ENCODE assay signal across 8 cellular contexts in genomic region chr17:64505320-64506200, GRCh38. TPM values are rescaled to one million over a fixed set of nuclear protein-coding genes. Genes with fewer than 3 reads are reported as not detected.
DNase-seq lines count a peak whose midpoint lies in the region; ATAC-seq, FAIRE-seq and TF ChIP-seq lines count a peak whose summit lies in the region.

No MANE protein-coding gene starts in this region.

- peaks cover 20 to 60% of the 10 kb centered on the region in 2 experiments for H3K36me3 ChIP-seq in keratinocyte (ENCODE audit: control insufficient read depth in 2 of 2, extremely low read depth in 1 of 2, insufficient read depth in 2 of 2, low read length in 2 of 2)

- peak overlapping the region; percentile 100 for H3K27ac Mint-ChIP-seq in central memory CD8-positive, alpha-beta T cell (ENCODE audit: low read depth)

- H3K4me1 ChIP-seq in keratinocyte (ENCODE audit: control insufficient read depth, extremely low read depth, insufficient read depth, low read length): peaks cover 50% of the 10 kb centered on the region

- no peaks in the 10 kb centered on the region for H3K9me3 Mint-ChIP-seq in central memory CD8-positive, alpha-beta T cell

- dilution Hi-C loops in keratinocyte (cut with MboI; ENCODE audit: extremely low pct_ligation_motif_present, low sequenced_read_pairs): no loop called here

- H3K4me3 ChIP-seq in keratinocyte (ENCODE audit: control insufficient read depth in 2 of 3, extremely low read depth in 1 of 3, insufficient read depth in 2 of 3, low read depth in 1 of 3, low read length in 3 of 3): peak overlapping the region; percentile 75 to 100 (median 95)

- peak overlapping the region; percentile 96 for H3K4me2 ChIP-seq in keratinocyte (ENCODE audit: control insufficient read depth, extremely low read depth, insufficient read depth, low read depth, low read length)

- peaks cover 36% of the 10 kb centered on the region for H4K20me1 ChIP-seq in keratinocyte (ENCODE audit: control insufficient read depth, extremely low read depth, insufficient read depth, low read length)

- no peaks in the 10 kb centered on the region for H3K27me3 Mint-ChIP-seq in central memory CD8-positive, alpha-beta T cell

- TF ChIP-seq CTCF in keratinocyte (optimal IDR thresholded peaks at IDR 0.05 in 1 of 3, IDR thresholded peaks at IDR 0.05 in 1 of 3, conservative IDR thresholded peaks at IDR 0.05 in 1 of 3; ENCODE audit: extremely low read depth in 1 of 3, insufficient read depth in 2 of 3, low read length in 3 of 3): no peak

- H2AFZ ChIP-seq in keratinocyte (ENCODE audit: control insufficient read depth, low read length): no peak overlapping the region

- H3K4me3 Mint-ChIP-seq in central memory CD8-positive, alpha-beta T cell: peak overlapping the region; percentile 100

- H3K9me3 ChIP-seq in keratinocyte (ENCODE audit: control insufficient read depth, low read depth, low read length): no peaks in the 10 kb centered on the region

- no peaks in the 10 kb centered on the region for H3K9me1 ChIP-seq in keratinocyte (ENCODE audit: control insufficient read depth, extremely low read depth, insufficient read depth, low read length)

- peak overlapping the region; percentile 99 for H3K27ac ChIP-seq in keratinocyte (ENCODE audit: control insufficient read depth, insufficient read depth, low read length)

- peaks cover 86% of the 10 kb centered on the region for H3K79me2 ChIP-seq in keratinocyte (ENCODE audit: control insufficient read depth, insufficient read depth, low read length)

- H3K4me1 Mint-ChIP-seq in central memory CD8-positive, alpha-beta T cell: peaks cover 70% of the 10 kb centered on the region

- DNase-seq in DMS53 (lab: John Stamatoyannopoulos, UW) (peak; percentile 88), NCI-H226 (peak; percentile 68), keratinocyte (ENCODE audit: low read depth, low spot score) (no peak)
- peak; percentile 76 to 85 for DNase-seq in central memory CD8-positive, alpha-beta T cell (ENCODE audit: low spot score in 2 of 2)
- DNase-seq in stimulated activated CD4-positive, alpha-beta T cell treated with anti-CD3 and anti-CD28 coated beads, Interleukin-12 subunit alpha, Interleukin-12 subunit beta, amount 100 ng/mL, for 24 hours (ENCODE audit: low read depth in 2 of 2): peak; percentile 67 to 74

- ATAC-seq in HG02798 (IDR thresholded peaks at IDR 0.05; ENCODE audit: poor library complexity, unreplicated experiment) (peak; percentile 25), GM21825 (IDR thresholded peaks at IDR 0.05; ENCODE audit: unreplicated experiment) (no peak)
- peak; percentile 34 to 36 for ATAC-seq in activated CD4-positive, CD25-positive, alpha-beta regulatory T cell treated with anti-CD3 and anti-CD28 coated beads, Interleukin-2, amount 50 U/mL, for 24 hours
- ATAC-seq in central memory CD8-positive, alpha-beta T cell (replicated peaks; ENCODE audit: extremely low read depth, poor library complexity, severe bottlenecking): peak; percentile 26

- H3K36me3 Mint-ChIP-seq in central memory CD8-positive, alpha-beta T cell (ENCODE audit: insufficient read depth): peaks cover 83% of the 10 kb centered on the region

- FAIRE-seq in keratinocyte (lab: Jason Lieb, UNC): no peak

- peak overlapping the region; percentile 100 for H3K9ac ChIP-seq in keratinocyte (ENCODE audit: control insufficient read depth, extremely low read depth, insufficient read depth, low read length)

- no peaks in the 10 kb centered on the region for H3K27me3 ChIP-seq in keratinocyte (ENCODE audit: control insufficient read depth, extremely low read depth, insufficient read depth, low read length)

RNA-seq across cellular contexts. Expression of gene DDX5, which starts 0.5 kb away (rescaled TPM):
- 470 to 793 TPM (median 689 TPM) in 3 replicates for polyA plus RNA-seq in keratinocyte
- polyA plus RNA-seq in keratinocyte (2011; ENCODE audit: low read depth): 1,623 TPM
- 418 and 502 TPM in 2 replicates for polyA plus RNA-seq in keratinocyte (2011; cell fraction: cytosol; rRNA removed)
- 1,369 and 1,634 TPM in 2 replicates for polyA plus RNA-seq in keratinocyte (2011; cell fraction: nucleus; rRNA removed)
- 427 and 480 TPM in 2 replicates for polyA plus RNA-seq in keratinocyte (2012; ENCODE audit: low replicate concordance)
- 333 to 502 TPM (median 382 TPM) in 3 replicates for polyA minus RNA-seq in keratinocyte
- polyA minus RNA-seq in keratinocyte (2011; cell fraction: cytosol; rRNA and poly(A)+ RNA removed): 847 TPM
- polyA minus RNA-seq in keratinocyte (2011; cell fraction: nucleus; rRNA and poly(A)+ RNA removed): 879 and 914 TPM in 2 replicates

RNA-seq across cellular contexts. Expression of gene CEP95, which starts 1.2 kb away (rescaled TPM):
- 13.1 to 31.6 TPM (median 25.2 TPM) in 3 replicates for polyA plus RNA-seq in keratinocyte
- 165 TPM for polyA plus RNA-seq in keratinocyte (2011; ENCODE audit: low read depth)
- polyA plus RNA-seq in keratinocyte (2011; cell fraction: cytosol; rRNA removed): 9.5 and 15.4 TPM in 2 replicates
- 52.8 and 60.9 TPM in 2 replicates for polyA plus RNA-seq in keratinocyte (2011; cell fraction: nucleus; rRNA removed)
- 13.1 and 31.9 TPM in 2 replicates for polyA plus RNA-seq in keratinocyte (2012; ENCODE audit: low replicate concordance)
- 5.1 to 21.5 TPM (median 7.4 TPM) in 3 replicates for polyA minus RNA-seq in keratinocyte
- polyA minus RNA-seq in keratinocyte (2011; cell fraction: cytosol; rRNA and poly(A)+ RNA removed): 14.8 TPM
- 17.4 and 29.4 TPM in 2 replicates for polyA minus RNA-seq in keratinocyte (2011; cell fraction: nucleus; rRNA and poly(A)+ RNA removed)

RNA-seq across cellular contexts. Expression of gene POLG2, which starts 8.7 kb away (rescaled TPM):
- 7.9 to 14.0 TPM (median 8.5 TPM) in 3 replicates for polyA plus RNA-seq in keratinocyte
- 26.3 TPM for polyA plus RNA-seq in keratinocyte (2011; ENCODE audit: low read depth)
- 4.4 and 5.1 TPM in 2 replicates for polyA plus RNA-seq in keratinocyte (2011; cell fraction: cytosol; rRNA removed)
- polyA plus RNA-seq in keratinocyte (2011; cell fraction: nucleus; rRNA removed): 22.7 and 28.5 TPM in 2 replicates
- 6.5 and 9.3 TPM in 2 replicates for polyA plus RNA-seq in keratinocyte (2012; ENCODE audit: low replicate concordance)
- polyA minus RNA-seq in keratinocyte: 1.6 to 9.8 TPM (median 5.2 TPM) in 3 replicates
- 2.9 TPM for polyA minus RNA-seq in keratinocyte (2011; cell fraction: cytosol; rRNA and poly(A)+ RNA removed)
- 9.2 and 23.0 TPM in 2 replicates for polyA minus RNA-seq in keratinocyte (2011; cell fraction: nucleus; rRNA and poly(A)+ RNA removed)

RNA-seq across cellular contexts. Expression of gene MILR1, which starts 56.6 kb away (rescaled TPM):
- not detected in 3 replicates for polyA plus RNA-seq in keratinocyte
- not detected for polyA plus RNA-seq in keratinocyte (2011; ENCODE audit: low read depth)
- polyA plus RNA-seq in keratinocyte (2011; cell fraction: cytosol; rRNA removed): not detected in 2 replicates
- polyA plus RNA-seq in keratinocyte (2011; cell fraction: nucleus; rRNA removed): not detected in 2 replicates
- not detected in 2 replicates for polyA plus RNA-seq in keratinocyte (2012; ENCODE audit: low replicate concordance)
- not detected in 3 replicates for polyA minus RNA-seq in keratinocyte
- polyA minus RNA-seq in keratinocyte (2011; cell fraction: cytosol; rRNA and poly(A)+ RNA removed): not detected
- polyA minus RNA-seq in keratinocyte (2011; cell fraction: nucleus; rRNA and poly(A)+ RNA removed): not detected in 2 replicates
